ENCODE assay signal across 15 cellular contexts in genomic region chr11:6541356-6541755, GRCh38. TPM values are rescaled to one million over a fixed set of nuclear protein-coding genes. Genes with fewer than 3 reads are reported as not detected.
DNase-seq lines count a peak whose midpoint lies in the region; ATAC-seq and TF ChIP-seq lines count a peak whose summit lies in the region.
"Had no signal": no experiment of that assay in that cellular context is flagged by ENCODE, and none has a peak within 500 bp of the region (broad histone marks: within the 10 kb centered on the region; RNA-seq: fewer than 3 reads in every experiment).

No MANE protein-coding gene starts in this region.

- ATAC-seq in CD8-positive, alpha-beta T cell, result no peak
- ATAC-seq: GM12878 had no signal

- H3K27ac ChIP-seq in CD8-positive, alpha-beta T cell (ENCODE audit: low read depth, low read length), result no peak overlapping the region
- no peak overlapping the region for H3K27ac ChIP-seq in breast epithelium
- H3K27ac ChIP-seq: GM23248 had no signal

- H3K4me1 ChIP-seq in CD8-positive, alpha-beta T cell (ENCODE audit: insufficient read depth, low read length), result no peaks in the 10 kb centered on the region
- H3K4me1 ChIP-seq in breast epithelium, result no peaks in the 10 kb centered on the region
- H3K4me1 ChIP-seq: BE2C, HAP-1 had no signal

- H3K4me3 ChIP-seq in CD8-positive, alpha-beta T cell (ENCODE audit: low read depth, low read length), result no peak overlapping the region
- H3K4me3 ChIP-seq in breast epithelium, result no peak overlapping the region
- H3K4me3 ChIP-seq: GM12878, GM23248, HAP-1 had no signal

- H3K27ac Mint-ChIP-seq in CD8-positive, alpha-beta T cell, result peak overlapping the region; percentile 42
- H3K27ac Mint-ChIP-seq: CD4-positive, CD25-positive, alpha-beta regulatory T cell had no signal

- H3K36me3 Mint-ChIP-seq in CD8-positive, alpha-beta T cell, result peaks cover 27% of the 10 kb centered on the region

- no peaks in the 10 kb centered on the region for H3K27me3 Mint-ChIP-seq in CD8-positive, alpha-beta T cell (ENCODE audit: low read depth)
- H3K27me3 Mint-ChIP-seq: CD4-positive, CD25-positive, alpha-beta regulatory T cell had no signal

- TF ChIP-seq POLR2A in breast epithelium (IDR thresholded peaks at IDR 0.05), result no peak

- H3K9me3 ChIP-seq in CD8-positive, alpha-beta T cell (ENCODE audit: low read length), result no peaks in the 10 kb centered on the region
- H3K9me3 ChIP-seq in breast epithelium, result no peaks in the 10 kb centered on the region
- H3K9me3 ChIP-seq: BE2C, HAP-1 had no signal

- intact Hi-C loops in CD8-positive, alpha-beta T cell (cut with DNase I, micrococcal nuclease), result no loop called here
- intact Hi-C loops in breast epithelium (cut with DNase I; ENCODE audit: low total_unique reads), result no loop called here

- no peak for DNase-seq in CD8-positive, alpha-beta T cell
- peak; percentile 62 for DNase-seq in globus pallidus (ENCODE audit: low spot score)
- DNase-seq in pons (ENCODE audit: low spot score), result peak; percentile 76
- no peak for DNase-seq in UCSD-AML1 (lab: John Stamatoyannopoulos, UW; ENCODE audit: unreplicated experiment)
- no peak for DNase-seq in breast epithelium (ENCODE audit: low spot score in 2 of 2)
- no peak for DNase-seq in NCI-H128 (lab: John Stamatoyannopoulos, UW; ENCODE audit: unreplicated experiment)
- no peak for DNase-seq in NCI-H69 (lab: John Stamatoyannopoulos, UW)
- DNase-seq: BE2C; C1 segment of cervical spinal cord; Calu3; CD4-positive, CD25-positive, alpha-beta regulatory T cell; DMS79 treated with DMSO at 0.1 percent for 48 hours; GM23248 had no signal

- peaks cover 9% of the 10 kb centered on the region for H3K4me1 Mint-ChIP-seq in CD8-positive, alpha-beta T cell (ENCODE audit: low read depth)

- H3K27me3 ChIP-seq in CD8-positive, alpha-beta T cell (ENCODE audit: insufficient read depth, low read length), result no peaks in the 10 kb centered on the region
- H3K27me3 ChIP-seq in breast epithelium, result no peaks in the 10 kb centered on the region
- H3K27me3 ChIP-seq: BE2C had no signal

- no peak overlapping the region for H3K4me3 Mint-ChIP-seq in CD8-positive, alpha-beta T cell
- H3K4me3 Mint-ChIP-seq: CD4-positive, CD25-positive, alpha-beta regulatory T cell had no signal

- POLR2A ChIA-PET in CD8-positive, alpha-beta T cell (lab: Charles Lee), result interaction anchor here (1.2 kb wide), 2 partner anchors 10 to 20 kb away, joined by 3 read pairs; no protein-coding TSS in a partner anchor

- CTCF ChIA-PET in CD8-positive, alpha-beta T cell (lab: Charles Lee), result interaction anchor here (1.2 to 3.2 kb wide), 2 partner anchors 10 to 71 kb away, joined by 3 to 13 read pairs; partner anchors contain the start of gene TAF10

- H3K36me3 ChIP-seq in CD8-positive, alpha-beta T cell (ENCODE audit: insufficient read depth, low read length), result no peaks in the 10 kb centered on the region
- no peaks in the 10 kb centered on the region for H3K36me3 ChIP-seq in breast epithelium
- H3K36me3 ChIP-seq: BE2C, HAP-1 had no signal

- no peaks in the 10 kb centered on the region for H3K9me3 Mint-ChIP-seq in CD8-positive, alpha-beta T cell
- H3K9me3 Mint-ChIP-seq: CD4-positive, CD25-positive, alpha-beta regulatory T cell had no signal

- TF ChIP-seq CTCF in CD8-positive, alpha-beta T cell (IDR thresholded peaks at IDR 0.05), result no peak
- TF ChIP-seq CTCF in breast epithelium (IDR thresholded peaks at IDR 0.05), result no peak

RNA-seq across cellular contexts. Expression of gene DNHD1, which starts 44.3 kb away (rescaled TPM):
- 10 to 100 TPM; 34.6 to 41.1 TPM for total RNA-seq in CD8-positive, alpha-beta T cell
- total RNA-seq in breast epithelium, result 10 to 100 TPM; 12.3 to 21.6 (median 14.9) TPM

Comparison
In these comparisons a context has a peak if more than half of its experiments do, and no peak if none do; other contexts are left out.
1. DNase-seq: peak in globus pallidus (single experiment) and pons (single experiment); none in CD8-positive, alpha-beta T cell (0 of 7), UCSD-AML1 (single experiment), breast epithelium (0 of 2), NCI-H128 (single experiment) and NCI-H69 (single experiment).